ENCODE assay signal across 22 cellular contexts in genomic region chr6:14148471-14148870, GRCh38.
"Had no signal": no experiment of that assay in that cellular context is flagged by ENCODE, and none has a peak within 500 bp of the region (broad histone marks: within the 10 kb centered on the region; RNA-seq: fewer than 3 reads in every experiment).

No MANE protein-coding gene starts in this region.

- H3K4me3 Mint-ChIP-seq: activated CD4-positive, alpha-beta memory T cell treated with anti-CD3 and anti-CD28 coated beads, Interleukin-2, amount 10 ng/mL, durations not matched to agents 7 days and 5 days; activated CD4-positive, alpha-beta T cell treated with anti-CD3 and anti-CD28 coated beads, Interleukin-2, amount 10 ng/mL, durations not matched to agents 7 days and 5 days; activated naive CD4-positive, alpha-beta T cell treated with anti-CD3 and anti-CD28 coated beads, Interleukin-2, amount 10 ng/mL, durations not matched to agents 7 days and 5 days; activated naive CD8-positive, alpha-beta T cell treated with anti-CD3 and anti-CD28 coated beads for 36 hours; activated T-cell treated with anti-CD3 and anti-CD28 coated beads, Interleukin-2, amount 50 U/mL, for 72 hours; T-helper 1 cell treated with Interleukin-12 subunit alpha and Interleukin-12 subunit beta and Interleukin-4 antibody, amounts not matched to agents 30 μg/mL and 1 μg/mL, for 36 hours had no signal

- H3K4me1 ChIP-seq: adrenal gland, SJSA1 had no signal

- H3K9me3 ChIP-seq: adrenal gland, SJSA1 had no signal

- H3K27me3 ChIP-seq: adrenal gland, SJSA1 had no signal

- DNase-seq: activated CD4-positive, alpha-beta memory T cell treated with anti-CD3 and anti-CD28 coated beads, Interleukin-2, amount 10 ng/mL, durations not matched to agents 7 days and 5 days; activated CD4-positive, alpha-beta T cell treated with anti-CD3 and anti-CD28 coated beads, Interleukin-2, amount 10 ng/mL, durations not matched to agents 7 days and 5 days; activated CD4-positive, CD25-positive, alpha-beta regulatory T cell; activated gamma-delta T cell treated with Interleukin-2 at 50 U/mL for 16 hours; activated naive CD4-positive, alpha-beta T cell treated with anti-CD3 and anti-CD28 coated beads, Interleukin-2, amount 10 ng/mL, durations not matched to agents 7 days and 5 days; activated naive CD8-positive, alpha-beta T cell treated with anti-CD3 and anti-CD28 coated beads for 36 hours; activated T-cell treated with anti-CD3 and anti-CD28 coated beads, Interleukin-2, amount 50 U/mL, for 72 hours; adrenal gland; anterior cingulate cortex; Karpas-422; NCI-H1105 treated with DMSO at 0.1 percent for 48 hours; NCI-H1436 treated with DMSO at 0.1 percent for 48 hours; NCI-H2081; NCI-H526; NCI-H774; NK-92 treated with Interleukin-12 subunit alpha and Interleukin-12 subunit beta, amount 100 ng/mL, for 24 hours; SHP77; T1000 had no signal

- H3K4me3 ChIP-seq: adrenal gland, K562, SJSA1 had no signal

- H3K27ac ChIP-seq: adrenal gland, SJSA1 had no signal

- H3K27me3 Mint-ChIP-seq: activated CD4-positive, alpha-beta memory T cell treated with anti-CD3 and anti-CD28 coated beads, Interleukin-2, amount 10 ng/mL, durations not matched to agents 7 days and 5 days; activated CD4-positive, alpha-beta T cell treated with anti-CD3 and anti-CD28 coated beads, Interleukin-2, amount 10 ng/mL, durations not matched to agents 7 days and 5 days; activated naive CD8-positive, alpha-beta T cell treated with anti-CD3 and anti-CD28 coated beads for 36 hours had no signal

- ATAC-seq: activated T-cell treated with anti-CD3 and anti-CD28 coated beads, Interleukin-2, amount 50 U/mL, for 72 hours; K562 had no signal

- H3K4me1 Mint-ChIP-seq: activated naive CD4-positive, alpha-beta T cell treated with anti-CD3 and anti-CD28 coated beads, Interleukin-2, amount 10 ng/mL, durations not matched to agents 7 days and 5 days had no signal

- H3K27ac Mint-ChIP-seq: activated CD4-positive, alpha-beta memory T cell treated with anti-CD3 and anti-CD28 coated beads, Interleukin-2, amount 10 ng/mL, durations not matched to agents 7 days and 5 days; activated CD4-positive, alpha-beta T cell treated with anti-CD3 and anti-CD28 coated beads, Interleukin-2, amount 10 ng/mL, durations not matched to agents 7 days and 5 days; activated naive CD4-positive, alpha-beta T cell treated with anti-CD3 and anti-CD28 coated beads, Interleukin-2, amount 10 ng/mL, durations not matched to agents 7 days and 5 days; activated naive CD8-positive, alpha-beta T cell treated with anti-CD3 and anti-CD28 coated beads for 36 hours; activated T-cell treated with anti-CD3 and anti-CD28 coated beads, Interleukin-2, amount 50 U/mL, for 72 hours; activated T-helper 2 cell treated with anti-CD3 and anti-CD28 coated beads, Interferon-gamma antibody, Interleukin-2, Interleukin-4, amounts not matched to agents 10 μg/mL and 5 μg/mL and 100 μg/mL, durations not matched to agents 14 hours and 24 hours and 36 hours; T-helper 1 cell treated with Interleukin-12 subunit alpha and Interleukin-12 subunit beta and Interleukin-4 antibody, amounts not matched to agents 30 μg/mL and 1 μg/mL, for 36 hours had no signal

- H3K36me3 ChIP-seq: adrenal gland, SJSA1 had no signal

- H3K36me3 Mint-ChIP-seq: activated naive CD4-positive, alpha-beta T cell treated with anti-CD3 and anti-CD28 coated beads, Interleukin-2, amount 10 ng/mL, durations not matched to agents 7 days and 5 days; activated naive CD8-positive, alpha-beta T cell treated with anti-CD3 and anti-CD28 coated beads for 36 hours had no signal

- H3K9me3 Mint-ChIP-seq: activated CD4-positive, alpha-beta memory T cell treated with anti-CD3 and anti-CD28 coated beads, Interleukin-2, amount 10 ng/mL, durations not matched to agents 7 days and 5 days; activated CD4-positive, alpha-beta T cell treated with anti-CD3 and anti-CD28 coated beads, Interleukin-2, amount 10 ng/mL, durations not matched to agents 7 days and 5 days; activated naive CD4-positive, alpha-beta T cell treated with anti-CD3 and anti-CD28 coated beads, Interleukin-2, amount 10 ng/mL, durations not matched to agents 7 days and 5 days; activated naive CD8-positive, alpha-beta T cell treated with anti-CD3 and anti-CD28 coated beads for 36 hours; activated T-cell treated with anti-CD3 and anti-CD28 coated beads, Interleukin-2, amount 50 U/mL, for 72 hours; activated T-helper 2 cell treated with anti-CD3 and anti-CD28 coated beads, Interferon-gamma antibody, Interleukin-2, Interleukin-4, amounts not matched to agents 10 μg/mL and 5 μg/mL and 100 μg/mL, durations not matched to agents 14 hours and 24 hours and 36 hours; T-helper 1 cell treated with Interleukin-12 subunit alpha and Interleukin-12 subunit beta and Interleukin-4 antibody, amounts not matched to agents 30 μg/mL and 1 μg/mL, for 36 hours had no signal
